ENCODE assay signal across 21 cellular contexts in genomic region chr18:44857744-44858143, GRCh38.
"Had no signal": no experiment of that assay in that cellular context is flagged by ENCODE, and none has a peak within 500 bp of the region (broad histone marks: within the 10 kb centered on the region; RNA-seq: fewer than 3 reads in every experiment).

No MANE protein-coding gene starts in this region.

- H3K27ac ChIP-seq: adrenal gland, KMS-11, SK-N-MC, VCaP had no signal

- DNase-seq: activated CD4-positive, alpha-beta memory T cell treated with anti-CD3 and anti-CD28 coated beads for 36 hours; activated CD4-positive, alpha-beta T cell treated with anti-CD3 and anti-CD28 coated beads, Interleukin-2, amount 10 ng/mL, durations not matched to agents 7 days and 5 days; activated CD4-positive, CD25-positive, alpha-beta regulatory T cell; activated CD8-positive, alpha-beta memory T cell treated with anti-CD3 and anti-CD28 coated beads, Interleukin-2, amount 50 U/mL, for 48 hours; activated naive CD4-positive, alpha-beta T cell treated with anti-CD3 and anti-CD28 coated beads, Interleukin-2, amount 50 U/mL, for 16 hours; activated naive CD8-positive, alpha-beta T cell treated with anti-CD3 and anti-CD28 coated beads, Interleukin-2, amount 10 ng/mL, durations not matched to agents 7 days and 5 days; activated T-cell treated with anti-CD3 and anti-CD28 coated beads, Interleukin-2, amount 50 U/mL, for 1 hour; adrenal gland; aorta; NCI-H510A; NCI-H526 treated with DMSO at 0.1 percent for 48 hours; NCI-H82; RPMI8226; T-cell; T-helper 2 cell; T1000 had no signal

- H3K9me3 Mint-ChIP-seq: activated CD4-positive, alpha-beta memory T cell treated with anti-CD3 and anti-CD28 coated beads for 36 hours; activated CD4-positive, alpha-beta T cell treated with anti-CD3 and anti-CD28 coated beads, Interleukin-2, amount 10 ng/mL, durations not matched to agents 7 days and 5 days; activated naive CD8-positive, alpha-beta T cell treated with anti-CD3 and anti-CD28 coated beads, Interleukin-2, amount 10 ng/mL, durations not matched to agents 7 days and 5 days; T-cell had no signal

- H3K9ac ChIP-seq: KMS-11 had no signal

- H3K4me3 Mint-ChIP-seq: activated CD4-positive, alpha-beta memory T cell treated with anti-CD3 and anti-CD28 coated beads for 36 hours; activated CD4-positive, alpha-beta T cell treated with anti-CD3 and anti-CD28 coated beads, Interleukin-2, amount 10 ng/mL, durations not matched to agents 7 days and 5 days; activated naive CD8-positive, alpha-beta T cell treated with anti-CD3 and anti-CD28 coated beads, Interleukin-2, amount 10 ng/mL, durations not matched to agents 7 days and 5 days; T-cell had no signal

- H3K9me3 ChIP-seq: adrenal gland had no signal

- H3K36me3 ChIP-seq: adrenal gland had no signal

- H3K4me1 ChIP-seq: adrenal gland had no signal

- H3K27ac Mint-ChIP-seq: activated CD4-positive, alpha-beta memory T cell treated with anti-CD3 and anti-CD28 coated beads for 36 hours; activated CD4-positive, alpha-beta T cell treated with anti-CD3 and anti-CD28 coated beads, Interleukin-2, amount 10 ng/mL, durations not matched to agents 7 days and 5 days; activated naive CD8-positive, alpha-beta T cell treated with anti-CD3 and anti-CD28 coated beads, Interleukin-2, amount 10 ng/mL, durations not matched to agents 7 days and 5 days; T-cell had no signal

- H3K4me3 ChIP-seq: adrenal gland, SK-N-MC had no signal

- H3K36me3 Mint-ChIP-seq: activated CD4-positive, alpha-beta memory T cell treated with anti-CD3 and anti-CD28 coated beads for 36 hours; activated naive CD8-positive, alpha-beta T cell treated with anti-CD3 and anti-CD28 coated beads, Interleukin-2, amount 10 ng/mL, durations not matched to agents 7 days and 5 days; T-cell had no signal

- ATAC-seq: Panc1, Right ventricle myocardium inferior, T-cell had no signal

- H3K27me3 ChIP-seq: adrenal gland had no signal

- H3K4me1 Mint-ChIP-seq: activated CD4-positive, alpha-beta T cell treated with anti-CD3 and anti-CD28 coated beads, Interleukin-2, amount 10 ng/mL, durations not matched to agents 7 days and 5 days; activated naive CD8-positive, alpha-beta T cell treated with anti-CD3 and anti-CD28 coated beads, Interleukin-2, amount 10 ng/mL, durations not matched to agents 7 days and 5 days; T-cell had no signal
